ENCODE assay signal across 7 cellular contexts in the genomic region with DNA sequence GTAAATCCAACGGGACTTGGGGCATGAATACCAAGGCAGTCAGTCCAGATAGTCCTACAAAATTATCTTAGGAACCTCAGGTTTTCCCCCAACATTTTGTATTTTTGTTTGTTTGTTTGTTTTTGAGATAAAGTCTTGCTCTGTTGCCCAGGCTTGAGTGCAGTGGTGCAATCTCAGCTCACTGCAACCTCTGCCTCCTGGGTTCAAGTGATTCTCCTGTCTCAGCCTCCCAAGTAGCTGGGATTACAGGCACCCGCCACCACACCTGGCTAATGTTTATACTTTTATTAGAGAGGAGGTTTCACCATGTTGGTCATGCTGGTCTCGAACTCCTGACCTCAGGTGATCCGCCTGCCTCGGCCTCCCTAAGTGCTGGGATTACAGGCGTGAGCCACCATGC. TPM values are rescaled to one million over a fixed set of nuclear protein-coding genes. Genes with fewer than 3 reads are reported as not detected.
DNase-seq lines count a peak whose midpoint lies in the region; ATAC-seq and TF ChIP-seq lines count a peak whose summit lies in the region.
"Not testable (repeated sequence)": the region's sequence is repeated elsewhere in the genome, so short reads cannot be mapped to it uniquely, and the experiment has no call there.

No MANE protein-coding gene starts in this region.

- peaks cover 15% of the 10 kb centered on the region for H3K36me3 ChIP-seq in BLaER1
- H3K36me3 ChIP-seq in cardiac muscle cell; mesenchymal stem cell (ENCODE audit: control insufficient read depth in 1 of 2, insufficient read depth in 2 of 2, low read depth in 1 of 2, low read length in 2 of 2); uterus: not testable (repeated sequence)

- not testable (repeated sequence) for H3K9me3 Mint-ChIP-seq in activated B cell treated with CpG ODN at 0.5 μM for 24 hours; stimulated activated naive B cell treated with anti-CD40 and anti-IgM and Interleukin-4, amounts not matched to agents 10 μg/mL and 1 μg/mL and 100 μg/mL, for 72 hours

- POLR2A ChIA-PET in activated B cell treated with CpG ODN at 0.5 μM for 24 hours (lab: Charles Lee) = interaction anchor here (0.7 kb wide), 1 partner anchor 9 kb away, joined by 6 read pairs; a partner anchor contains a TSS

- not testable (repeated sequence) for H3K23ac ChIP-seq in mesenchymal stem cell (ENCODE audit: low read length in 2 of 2)

- H3K79me1 ChIP-seq in mesenchymal stem cell (replicated peaks; ENCODE audit: low read length, poor library complexity, severe bottlenecking) = peaks cover 25% of the 10 kb centered on the region

- H3K27me3 ChIP-seq in BLaER1; cardiac muscle cell; right cardiac atrium (ENCODE audit: control insufficient read depth, insufficient read depth); mesenchymal stem cell (ENCODE audit: control insufficient read depth in 1 of 2, insufficient read depth in 1 of 2, low read length in 2 of 2); uterus: not testable (repeated sequence)

- H4K8ac ChIP-seq in mesenchymal stem cell (ENCODE audit: low read length) = peak overlapping the region; percentile 42

- WGBS in right cardiac atrium = 83% methylated on average over 6 of the region's 6 CpGs
- WGBS in mesenchymal stem cell = no CpG with 5 or more reads among the region's 6 CpGs

- not testable (repeated sequence) for H3K4me3 Mint-ChIP-seq in activated B cell treated with CpG ODN at 0.5 μM for 24 hours
- peak overlapping the region; percentile 84 to 85 for H3K4me3 Mint-ChIP-seq in stimulated activated naive B cell treated with anti-CD40 and anti-IgM and Interleukin-4, amounts not matched to agents 10 μg/mL and 1 μg/mL and 100 μg/mL, for 72 hours

- peak overlapping the region; percentile 63 for H3K27ac Mint-ChIP-seq in activated B cell treated with CpG ODN at 0.5 μM for 24 hours
- H3K27ac Mint-ChIP-seq in stimulated activated naive B cell treated with anti-CD40 and anti-IgM and Interleukin-4, amounts not matched to agents 10 μg/mL and 1 μg/mL and 100 μg/mL, for 72 hours = peak overlapping the region; percentile 95

- H2BK15ac ChIP-seq in mesenchymal stem cell (ENCODE audit: low read depth, poor library complexity, severe bottlenecking) = not testable (repeated sequence)

- H3K4me1 ChIP-seq in BLaER1 = peaks cover 55% of the 10 kb centered on the region
- H3K4me1 ChIP-seq in cardiac muscle cell (ENCODE audit: low read depth); right cardiac atrium (ENCODE audit: control insufficient read depth, insufficient read depth, low read length); uterus: not testable (repeated sequence)
- H3K4me1 ChIP-seq in mesenchymal stem cell (ENCODE audit: control insufficient read depth, insufficient read depth, low read depth, low read length) = peaks cover 16% of the 10 kb centered on the region

- H2AK5ac ChIP-seq in mesenchymal stem cell (ENCODE audit: low read length, severe bottlenecking) = not testable (repeated sequence)

- H3K18ac ChIP-seq in mesenchymal stem cell (ENCODE audit: low read depth in 1 of 2, low read length in 2 of 2) = not testable (repeated sequence)

- H2BK5ac ChIP-seq in mesenchymal stem cell (ENCODE audit: low read depth, low read length, poor library complexity, severe bottlenecking) = not testable (repeated sequence)

- not testable (repeated sequence) for H2BK120ac ChIP-seq in mesenchymal stem cell (ENCODE audit: low read depth, low read length)

- H3K9me3 ChIP-seq in BLaER1 = peaks cover 12% of the 10 kb centered on the region
- H3K9me3 ChIP-seq in cardiac muscle cell (ENCODE audit: low read depth); right cardiac atrium (ENCODE audit: control insufficient read depth, low read length); mesenchymal stem cell (ENCODE audit: control insufficient read depth, low read length); uterus: not testable (repeated sequence)

- H3K4me1 Mint-ChIP-seq in activated B cell treated with CpG ODN at 0.5 μM for 24 hours = peaks cover 77% of the 10 kb centered on the region
- peaks cover 41 to 80% of the 10 kb centered on the region in 2 donors for H3K4me1 Mint-ChIP-seq in stimulated activated naive B cell treated with anti-CD40 and anti-IgM and Interleukin-4, amounts not matched to agents 10 μg/mL and 1 μg/mL and 100 μg/mL, for 72 hours

- H2AFZ ChIP-seq in mesenchymal stem cell (ENCODE audit: low read depth, low read length) = not testable (repeated sequence)

- not testable (repeated sequence) for H2BK12ac ChIP-seq in mesenchymal stem cell (ENCODE audit: low read length in 2 of 2)

- not testable (repeated sequence) for H4K91ac ChIP-seq in mesenchymal stem cell (ENCODE audit: low read length)

- peaks cover 38% of the 10 kb centered on the region for H3K36me3 Mint-ChIP-seq in activated B cell treated with CpG ODN at 0.5 μM for 24 hours (ENCODE audit: low read depth)
- H3K36me3 Mint-ChIP-seq in stimulated activated naive B cell treated with anti-CD40 and anti-IgM and Interleukin-4, amounts not matched to agents 10 μg/mL and 1 μg/mL and 100 μg/mL, for 72 hours = peaks cover 67 to 83% of the 10 kb centered on the region in 2 donors

- not testable (repeated sequence) for ATAC-seq in activated B cell treated with CpG ODN at 0.5 μM for 24 hours (ENCODE audit: low read depth); right cardiac atrium; stimulated activated naive B cell treated with anti-CD40 and anti-IgM and Interleukin-4, amounts not matched to agents 10 μg/mL and 1 μg/mL and 100 μg/mL, for 72 hours (replicated peaks)

- not testable (repeated sequence) for H3K27me3 Mint-ChIP-seq in activated B cell treated with CpG ODN at 0.5 μM for 24 hours; stimulated activated naive B cell treated with anti-CD40 and anti-IgM and Interleukin-4, amounts not matched to agents 10 μg/mL and 1 μg/mL and 100 μg/mL, for 72 hours

- peaks cover 13% of the 10 kb centered on the region; the same call in 1 of the 2 replicates for H4K20me1 ChIP-seq in BLaER1

- H3K9ac ChIP-seq in BLaER1 = not testable (repeated sequence)
- peak overlapping the region; percentile 27 for H3K9ac ChIP-seq in mesenchymal stem cell (ENCODE audit: low read length)

- intact Hi-C loops in activated B cell treated with CpG ODN at 0.5 μM for 24 hours (cut with micrococcal nuclease) (loop anchor here (5.0 kb wide), 1 partner anchor 217 kb away; no protein-coding TSS in a partner anchor), right cardiac atrium (cut with DNase I) (loop anchor here in 1 of 4 donors (10.0 kb wide), 1 partner anchor 60 kb away; a partner anchor contains a TSS)
- intact Hi-C loops in uterus (cut with DNase I; ENCODE audit: low total_unique reads) = not testable (repeated sequence)

- not testable (repeated sequence) for H3K4ac ChIP-seq in mesenchymal stem cell (ENCODE audit: low read depth in 1 of 2, low read length in 2 of 2)

- TF ChIP-seq CTCF in activated B cell treated with CpG ODN at 0.5 μM for 24 hours (IDR thresholded peaks at IDR 0.05); cardiac muscle cell (IDR thresholded peaks at IDR 0.05; ENCODE audit: low read depth, low read length); uterus (IDR thresholded peaks at IDR 0.05): not testable (repeated sequence)

- not testable (repeated sequence) for H3K4me3 ChIP-seq in BLaER1; cardiac muscle cell; mesenchymal stem cell (ENCODE audit: insufficient read depth in 1 of 2, low read depth in 1 of 2, low read length in 2 of 2); uterus
- peak overlapping the region; percentile 1 for H3K4me3 ChIP-seq in right cardiac atrium (ENCODE audit: low read length)

- CTCF ChIA-PET in activated B cell treated with CpG ODN at 0.5 μM for 24 hours (lab: Charles Lee) = not testable (repeated sequence)

- DNase-seq in activated B cell treated with CpG ODN at 0.5 μM for 24 hours; cardiac muscle cell (ENCODE audit: low read depth in 1 of 2, low spot score in 1 of 2); right cardiac atrium; mesenchymal stem cell; stimulated activated naive B cell treated with anti-CD40 and anti-IgM and Interleukin-4, amounts not matched to agents 10 μg/mL and 1 μg/mL and 100 μg/mL, for 72 hours; uterus: not testable (repeated sequence)

- peak overlapping the region; percentile 26 for H3K4me2 ChIP-seq in BLaER1
- not testable (repeated sequence) for H3K4me2 ChIP-seq in mesenchymal stem cell (ENCODE audit: low read length, poor library complexity, severe bottlenecking)

- not testable (repeated sequence) for H3K14ac ChIP-seq in mesenchymal stem cell (ENCODE audit: low read length in 2 of 2)

- H3K27ac ChIP-seq in BLaER1 = 0 out of 2 replicates have a peak overlapping the region, but pooled peaks have one; percentile 22
- peak overlapping the region; percentile 72 for H3K27ac ChIP-seq in cardiac muscle cell
- peak overlapping the region; percentile 92 for H3K27ac ChIP-seq in right cardiac atrium (ENCODE audit: low read length)
- H3K27ac ChIP-seq in mesenchymal stem cell (ENCODE audit: low read length, poor library complexity, severe bottlenecking) = not testable (repeated sequence)
- H3K27ac ChIP-seq in uterus = peak overlapping the region; percentile 14 to 62

- not testable (repeated sequence) for TF ChIP-seq POLR2A in uterus (IDR thresholded peaks at IDR 0.05)

RNA-seq across cellular contexts. Expression of a gene that starts 9.0 kb away (rescaled TPM):
- total RNA-seq in activated B cell treated with CpG ODN at 0.5 μM for 24 hours = 175 and 181 TPM in 2 replicates
- 6.3 and 7.1 TPM in 2 replicates for total RNA-seq in cardiac muscle cell
- 12.8 and 26.2 TPM in 2 replicates for polyA plus RNA-seq in cardiac muscle cell
- total RNA-seq in right cardiac atrium = 10 to 100 TPM; 34.0 to 44.5 (median 39.7) TPM
- polyA plus RNA-seq in right cardiac atrium = 32.3 TPM
- polyA plus RNA-seq in mesenchymal stem cell (2013, experiment 1 of 2) = 26.3 TPM
- 28.5 TPM for polyA plus RNA-seq in mesenchymal stem cell (2013, experiment 2 of 2)
- total RNA-seq in uterus = 10 to 100 TPM in 3 of 4 donors, under 1 TPM in 1; 0.29 to 75.3 (median 30.5) TPM

RNA-seq across cellular contexts. Expression of a gene that starts 49.4 kb away (rescaled TPM):
- total RNA-seq in activated B cell treated with CpG ODN at 0.5 μM for 24 hours = 198 and 202 TPM in 2 replicates
- 132 and 161 TPM in 2 replicates for total RNA-seq in cardiac muscle cell
- polyA plus RNA-seq in cardiac muscle cell = 151 and 173 TPM in 2 replicates
- total RNA-seq in right cardiac atrium = 10 to 100 TPM; 64.9 to 81.7 (median 72.8) TPM
- polyA plus RNA-seq in right cardiac atrium = 40.7 TPM
- polyA plus RNA-seq in mesenchymal stem cell (2013, experiment 1 of 2) = 81.4 TPM
- 76.2 TPM for polyA plus RNA-seq in mesenchymal stem cell (2013, experiment 2 of 2)
- 100 to 1,000 TPM in 2 of 4 donors, 10 to 100 TPM in 2; 67.6 to 155 (median 95.2) TPM for total RNA-seq in uterus
